ENCODE assay signal across 9 cellular contexts in genomic region chr4:185566972-185567749, GRCh38. TPM values are rescaled to one million over a fixed set of nuclear protein-coding genes. Genes with fewer than 3 reads are reported as not detected.
DNase-seq lines count a peak whose midpoint lies in the region; TF ChIP-seq lines count a peak whose summit lies in the region.
"Had no signal": no experiment of that assay in that cellular context is flagged by ENCODE, and none has a peak within 500 bp of the region (broad histone marks: within the 10 kb centered on the region; RNA-seq: fewer than 3 reads in every experiment).

No MANE protein-coding gene starts in this region.

- H3K4me1 ChIP-seq in mammary epithelial cell (ENCODE audit: insufficient read depth, low read length) = peaks cover 4% of the 10 kb centered on the region

- BruUV-seq in mammary epithelial cell (replicated peaks; lab: Mats Ljungman, UMichigan) = no TSS peak

- no peaks in the 10 kb centered on the region for H3K79me2 ChIP-seq in mammary epithelial cell (ENCODE audit: insufficient read depth, low read length)

- intact Hi-C loops in mammary epithelial cell (cut with micrococcal nuclease) = no loop called here

- no peaks in the 10 kb centered on the region for H3K9me3 ChIP-seq in mammary epithelial cell (replicated peaks; ENCODE audit: insufficient read depth, low read length)

- no peak overlapping the region for H3K9ac ChIP-seq in mammary epithelial cell (ENCODE audit: insufficient read depth, low read length)

- H4K20me1 ChIP-seq in mammary epithelial cell (ENCODE audit: insufficient read depth, low read length) = no peaks in the 10 kb centered on the region

- peak overlapping the region; percentile 72 for H2AFZ ChIP-seq in mammary epithelial cell (ENCODE audit: low read depth, low read length)

- H3K27ac ChIP-seq in mammary epithelial cell (ENCODE audit: insufficient read depth, low read depth, low read length) = no peak overlapping the region

- dilution Hi-C loops in mammary epithelial cell (cut with HindIII; ENCODE audit: low sequenced_read_pairs) = no loop called here

- H3K4me2 ChIP-seq in mammary epithelial cell (ENCODE audit: insufficient read depth, low read depth, low read length) = no peak overlapping the region

- CTCF ChIA-PET in mammary epithelial cell (lab: Charles Lee; ENCODE audit: low non-redundant PET) = no interaction called here

- TF ChIP-seq CTCF in mammary epithelial cell (conservative IDR thresholded peaks at IDR 0.05 in 1 of 2, IDR thresholded peaks at IDR 0.05 in 1 of 2; ENCODE audit: extremely low read depth in 1 of 2, insufficient read depth in 1 of 2, low read depth in 1 of 2, low read length in 2 of 2) = no peak

- in situ Hi-C loops in mammary epithelial cell (cut with MboI; ENCODE audit: low sequenced_read_pairs in 2 of 2) = no loop called here

- H3K36me3 ChIP-seq in mammary epithelial cell (ENCODE audit: insufficient read depth, low read length) = no peaks in the 10 kb centered on the region

- H3K4me3 ChIP-seq in mammary epithelial cell (replicated peaks in 1 of 3; ENCODE audit: insufficient read depth in 1 of 3, low read depth in 2 of 3, low read length in 3 of 3) = no peak overlapping the region

- peak; percentile 58 for DNase-seq in EH (ENCODE audit: low read depth)
- no peak for DNase-seq in mammary epithelial cell
- peak; percentile 71 for DNase-seq in inferior parietal cortex (ENCODE audit: extremely low spot score)
- DNase-seq in renal cortical epithelial cell (ENCODE audit: low read depth) = peak; percentile 92
- DNase-seq in activated CD4-positive, alpha-beta T cell treated with anti-CD3 and anti-CD28 coated beads, Interleukin-2, amount 50 U/mL, for 1 hour = no peak
- no peak for DNase-seq in NCI-H146 treated with DMSO at 0.1 percent for 48 hours (lab: John Stamatoyannopoulos, UW; ENCODE audit: unreplicated experiment)
- DNase-seq in SW 1271 (lab: John Stamatoyannopoulos, UW) = no peak
- DNase-seq in SIG-M5 (lab: John Stamatoyannopoulos, UW) = no peak
- DNase-seq: NK-92 treated with Interleukin-12 subunit alpha and Interleukin-12 subunit beta, amount 100 ng/mL, for 24 hours had no signal

- WGBS in mammary epithelial cell (ENCODE audit: low coverage, missing lambda C conversion rate) = 39% methylated on average over 11 of the region's 14 CpGs

- no peaks in the 10 kb centered on the region for H3K27me3 ChIP-seq in mammary epithelial cell (ENCODE audit: insufficient read depth, low read length)

RNA-seq across cellular contexts. Expression of gene PDLIM3, which starts 31.9 kb away (rescaled TPM):
- total RNA-seq in mammary epithelial cell (1 to 10 TPM in 1 of 2 donors, under 1 TPM in 1; 0.24 to 9.0 TPM), renal cortical epithelial cell (2.0 and 6.1 TPM in 2 replicates)
- polyA plus RNA-seq in mammary epithelial cell = 3.7 TPM
- 1.8 TPM for polyA minus RNA-seq in mammary epithelial cell

Comparison
In these comparisons a context has a peak if more than half of its experiments do, and no peak if none do; other contexts are left out.
1. DNase-seq: peak in EH (single experiment), inferior parietal cortex (single experiment) and renal cortical epithelial cell (single experiment); none in mammary epithelial cell (single experiment), activated CD4-positive, alpha-beta T cell treated with anti-CD3 and anti-CD28 coated beads, Interleukin-2, amount 50 U/mL, for 1 hour (single experiment), NCI-H146 treated with DMSO at 0.1 percent for 48 hours (single experiment), SW 1271 (0 of 2) and SIG-M5 (single experiment).